21 cellular contexts compared by ENCODE assay signal in genomic region chrX:48998391-48998790, GRCh38. TPM values are rescaled to one million over a fixed set of nuclear protein-coding genes. Genes with fewer than 3 reads are reported as not detected.
DNase-seq lines count a peak whose midpoint lies in the region; ATAC-seq and TF ChIP-seq lines count a peak whose summit lies in the region.
"Had no signal": no experiment of that assay in that cellular context is flagged by ENCODE, and none has a peak within 500 bp of the region (broad histone marks: within the 10 kb centered on the region; RNA-seq: fewer than 3 reads in every experiment).

No MANE protein-coding gene starts in this region.

- H3K36me3 Mint-ChIP-seq in activated CD4-positive, alpha-beta T cell treated with anti-CD3 and anti-CD28 coated beads, Interleukin-2, amount 10 ng/mL, durations not matched to agents 24 days and 14 days (ENCODE audit: low read depth) = peaks cover 56% of the 10 kb centered on the region
- H3K36me3 Mint-ChIP-seq in activated naive CD8-positive, alpha-beta T cell treated with anti-CD3 and anti-CD28 coated beads for 36 hours = peaks cover 40% of the 10 kb centered on the region

- H3F3A ChIP-seq in Loucy (ENCODE audit: low read depth) (no peaks in the 10 kb centered on the region), neural cell (ENCODE audit: insufficient read depth, low read length, poor library complexity, severe bottlenecking) (no peaks in the 10 kb centered on the region)

- no peaks in the 10 kb centered on the region for H3K9me3 Mint-ChIP-seq in activated CD4-positive, alpha-beta T cell treated with anti-CD3 and anti-CD28 coated beads, Interleukin-2, amount 10 ng/mL, durations not matched to agents 24 days and 14 days
- H3K9me3 Mint-ChIP-seq in activated naive CD8-positive, alpha-beta T cell treated with anti-CD3 and anti-CD28 coated beads for 36 hours = no peaks in the 10 kb centered on the region
- H3K9me3 Mint-ChIP-seq: GM23338 had no signal

- H3K79me2 ChIP-seq in Loucy (ENCODE audit: insufficient read depth, low read length) (peaks cover 26% of the 10 kb centered on the region), neural cell (replicated peaks; ENCODE audit: insufficient read depth, low read length) (peaks cover 13% of the 10 kb centered on the region)

- TF ChIP-seq EP300 in neural cell (conservative IDR thresholded peaks at IDR 0.05; ENCODE audit: poor library complexity, severe bottlenecking) = no peak

- H3K9me2 ChIP-seq in Loucy (replicated peaks; ENCODE audit: low read depth, low read length) (no peaks in the 10 kb centered on the region), neural cell (ENCODE audit: insufficient read depth, low read length) (no peaks in the 10 kb centered on the region)

- H3K4me3 Mint-ChIP-seq in activated CD4-positive, alpha-beta T cell treated with anti-CD3 and anti-CD28 coated beads, Interleukin-2, amount 10 ng/mL, durations not matched to agents 24 days and 14 days = peak overlapping the region; percentile 3
- H3K4me3 Mint-ChIP-seq in activated naive CD8-positive, alpha-beta T cell treated with anti-CD3 and anti-CD28 coated beads for 36 hours = no peak overlapping the region
- H3K4me3 Mint-ChIP-seq: activated CD4-positive, alpha-beta T cell treated with anti-CD3 and anti-CD28 coated beads for 36 hours; GM23338 had no signal

- no peak overlapping the region for H3K9ac ChIP-seq in Loucy (ENCODE audit: low read depth, low read length, poor library complexity, severe bottlenecking)
- no peak overlapping the region for H3K9ac ChIP-seq in neural cell (ENCODE audit: low read length)
- H3K9ac ChIP-seq: BLaER1 treated with 17β-estradiol and CSF1 and Interleukin-3, amounts not matched to agents 10 nM and 100 nM had no signal

- H3K4me1 ChIP-seq in Loucy (ENCODE audit: insufficient read depth, low read length, poor library complexity, severe bottlenecking) (peaks cover 2% of the 10 kb centered on the region), vagina (peaks cover 19% of the 10 kb centered on the region)

- no peaks in the 10 kb centered on the region for H3K36me3 ChIP-seq in Loucy (ENCODE audit: insufficient read depth, low read length)
- no peaks in the 10 kb centered on the region for H3K36me3 ChIP-seq in neural cell (ENCODE audit: insufficient read depth, low read length)
- peaks cover 0 to 8% of the 10 kb centered on the region in 2 donors for H3K36me3 ChIP-seq in vagina
- H3K36me3 ChIP-seq: cardiac muscle cell had no signal

- peak; percentile 16; the same call in 1 of the 2 replicates for TF ChIP-seq CTCF in Loucy (conservative IDR thresholded peaks at IDR 0.05; ENCODE audit: low read length)
- TF ChIP-seq CTCF in neural cell (IDR thresholded peaks at IDR 0.05; ENCODE audit: poor library complexity, severe bottlenecking) = no peak
- no peak for TF ChIP-seq CTCF in vagina (IDR thresholded peaks at IDR 0.05)

- H3K9me3 ChIP-seq in Loucy (ENCODE audit: insufficient read depth, low read depth, low read length) = no peaks in the 10 kb centered on the region
- no peaks in the 10 kb centered on the region for H3K9me3 ChIP-seq in neural cell (ENCODE audit: low read length)
- H3K9me3 ChIP-seq in vagina = no peaks in the 10 kb centered on the region
- H3K9me3 ChIP-seq: gastrocnemius medialis, mucosa of descending colon had no signal

- H3K27me3 Mint-ChIP-seq in activated CD4-positive, alpha-beta T cell treated with anti-CD3 and anti-CD28 coated beads, Interleukin-2, amount 10 ng/mL, durations not matched to agents 24 days and 14 days = no peaks in the 10 kb centered on the region
- no peaks in the 10 kb centered on the region for H3K27me3 Mint-ChIP-seq in activated naive CD8-positive, alpha-beta T cell treated with anti-CD3 and anti-CD28 coated beads for 36 hours
- H3K27me3 Mint-ChIP-seq: activated CD4-positive, alpha-beta T cell treated with anti-CD3 and anti-CD28 coated beads for 36 hours had no signal

- ATAC-seq in HG03354 (IDR thresholded peaks at IDR 0.05; ENCODE audit: poor library complexity, severe bottlenecking, unreplicated experiment) = no peak
- ATAC-seq: activated CD4-positive, alpha-beta T cell treated with anti-CD3 and anti-CD28 coated beads for 36 hours; gastrocnemius medialis; GM23338; mucosa of descending colon had no signal

- H3K4me3 ChIP-seq in Loucy (ENCODE audit: low read length, poor library complexity, severe bottlenecking) (no peak overlapping the region), neural cell (ENCODE audit: low read length) (peak overlapping the region; percentile 37), vagina (no peak overlapping the region)
- H3K4me3 ChIP-seq: BLaER1 treated with 17β-estradiol and CSF1 and Interleukin-3, amounts not matched to agents 10 nM and 100 nM; cardiac muscle cell; gastrocnemius medialis; GM23338; mucosa of descending colon; upper lobe of left lung had no signal

- no peak for TF ChIP-seq RAD21 in neural cell (conservative IDR thresholded peaks at IDR 0.05)

- H3K4me2 ChIP-seq in Loucy (ENCODE audit: low read depth, low read length, poor library complexity, severe bottlenecking) = peak overlapping the region; percentile 27
- no peak overlapping the region for H3K4me2 ChIP-seq in neural cell (ENCODE audit: low read length)
- H3K4me2 ChIP-seq: BLaER1 treated with 17β-estradiol and CSF1 and Interleukin-3, amounts not matched to agents 10 nM and 100 nM; GM23338 had no signal

- intact Hi-C loops in activated CD4-positive, alpha-beta T cell treated with anti-CD3 and anti-CD28 coated beads, Interleukin-2, amount 10 ng/mL, durations not matched to agents 24 days and 14 days (cut with micrococcal nuclease) = no loop called here
- intact Hi-C loops in vagina (cut with DNase I) = loop anchor here (10.0 kb wide), 1 partner anchor 1324 kb away; no protein-coding TSS in a partner anchor

- DNase-seq in activated CD4-positive, alpha-beta T cell treated with anti-CD3 and anti-CD28 coated beads, Interleukin-2, amount 10 ng/mL, durations not matched to agents 24 days and 14 days = no peak
- DNase-seq in activated CD4-positive, alpha-beta T cell treated with anti-CD3 and anti-CD28 coated beads for 1 hour = no peak
- DNase-seq in amniotic epithelial cell (ENCODE audit: low read depth) (peak; percentile 19), vagina (ENCODE audit: extremely low spot score in 2 of 2) (no peak)
- DNase-seq in activated naive CD8-positive, alpha-beta T cell treated with anti-CD3 and anti-CD28 coated beads for 36 hours = no peak
- DNase-seq: activated effector memory CD4-positive, alpha-beta T cell treated with anti-CD3 and anti-CD28 coated beads, Interleukin-2, amount 50 U/mL, for 16 hours; gastrocnemius medialis; islet precursor cell; NCI-H1417; NCI-H526; occipital lobe; SW 1271; upper lobe of left lung had no signal

- H3K27ac Mint-ChIP-seq in activated CD4-positive, alpha-beta T cell treated with anti-CD3 and anti-CD28 coated beads, Interleukin-2, amount 10 ng/mL, durations not matched to agents 24 days and 14 days = peak overlapping the region; percentile 16
- H3K27ac Mint-ChIP-seq in activated naive CD8-positive, alpha-beta T cell treated with anti-CD3 and anti-CD28 coated beads for 36 hours = no peak overlapping the region
- H3K27ac Mint-ChIP-seq: activated CD4-positive, alpha-beta T cell treated with anti-CD3 and anti-CD28 coated beads for 36 hours; GM23338 had no signal

- TF ChIP-seq POLR2A in vagina (IDR thresholded peaks at IDR 0.05) = no peak

- H3K27ac ChIP-seq in neural cell (ENCODE audit: low read length) = no peak overlapping the region
- H3K27ac ChIP-seq in vagina = no peak overlapping the region
- H3K27ac ChIP-seq: BLaER1 treated with 17β-estradiol and CSF1 and Interleukin-3, amounts not matched to agents 10 nM and 100 nM; cardiac muscle cell; gastrocnemius medialis; upper lobe of left lung had no signal

- peaks cover 37% of the 10 kb centered on the region for H3K4me1 Mint-ChIP-seq in activated CD4-positive, alpha-beta T cell treated with anti-CD3 and anti-CD28 coated beads, Interleukin-2, amount 10 ng/mL, durations not matched to agents 24 days and 14 days
- H3K4me1 Mint-ChIP-seq in activated naive CD8-positive, alpha-beta T cell treated with anti-CD3 and anti-CD28 coated beads for 36 hours = peaks cover 28% of the 10 kb centered on the region

- H3K27me3 ChIP-seq in Loucy (ENCODE audit: insufficient read depth, low read length, poor library complexity, severe bottlenecking) = no peaks in the 10 kb centered on the region
- H3K27me3 ChIP-seq in neural cell (ENCODE audit: insufficient read depth, low read depth, low read length) = no peaks in the 10 kb centered on the region
- H3K27me3 ChIP-seq in vagina = no peaks in the 10 kb centered on the region
- H3K27me3 ChIP-seq: cardiac muscle cell, gastrocnemius medialis, upper lobe of left lung had no signal

- H2AFZ ChIP-seq in Loucy (ENCODE audit: low read length) = no peak overlapping the region
- no peak overlapping the region for H2AFZ ChIP-seq in neural cell (ENCODE audit: low read depth, low read length)
- H2AFZ ChIP-seq: GM23338 had no signal

- H4K20me1 ChIP-seq in Loucy (ENCODE audit: insufficient read depth, low read length, poor library complexity, severe bottlenecking) = peaks cover 21% of the 10 kb centered on the region
- no peaks in the 10 kb centered on the region for H4K20me1 ChIP-seq in neural cell (ENCODE audit: insufficient read depth)

TF ChIP-seq in neural cell, 6 proteins besides CTCF, POLR2A, EP300 and RAD21 (continues in another document):
- TF ChIP-seq TAF1 (IDR thresholded peaks at IDR 0.05; ENCODE audit: low read depth) = no peak

RNA-seq across cellular contexts. Expression of gene GRIPAP1, which starts 3.7 kb away (rescaled TPM):
- 85.7 and 87.3 TPM in 2 replicates for total RNA-seq in activated CD4-positive, alpha-beta T cell treated with anti-CD3 and anti-CD28 coated beads, Interleukin-2, amount 10 ng/mL, durations not matched to agents 24 days and 14 days
- 134 and 138 TPM in 2 replicates for polyA plus RNA-seq in neural cell
- 60.4 and 62.6 TPM in 2 replicates for polyA minus RNA-seq in neural cell
- 27.5 TPM for total RNA-seq in vagina
- 10 to 100 TPM; 53.7 to 54.3 TPM for total RNA-seq in activated naive CD8-positive, alpha-beta T cell treated with anti-CD3 and anti-CD28 coated beads for 36 hours

RNA-seq across cellular contexts. Expression of gene KCND1, which starts 26.7 kb away (rescaled TPM):
- 2.5 and 3.5 TPM in 2 replicates for total RNA-seq in activated CD4-positive, alpha-beta T cell treated with anti-CD3 and anti-CD28 coated beads, Interleukin-2, amount 10 ng/mL, durations not matched to agents 24 days and 14 days
- polyA plus RNA-seq in neural cell = 3.7 and 4.8 TPM in 2 replicates
- polyA minus RNA-seq in neural cell = 1.2 and 2.7 TPM in 2 replicates
- total RNA-seq in vagina = 2.0 TPM
- 1 to 10 TPM; 1.2 to 1.3 TPM for total RNA-seq in activated naive CD8-positive, alpha-beta T cell treated with anti-CD3 and anti-CD28 coated beads for 36 hours

RNA-seq across cellular contexts. Expression of gene OTUD5, which starts 41.0 kb away (rescaled TPM):
- 76.2 and 76.7 TPM in 2 replicates for total RNA-seq in activated CD4-positive, alpha-beta T cell treated with anti-CD3 and anti-CD28 coated beads, Interleukin-2, amount 10 ng/mL, durations not matched to agents 24 days and 14 days
- 34.3 and 35.9 TPM in 2 replicates for polyA plus RNA-seq in neural cell
- polyA minus RNA-seq in neural cell = 34.8 and 35.0 TPM in 2 replicates
- total RNA-seq in vagina = 44.7 TPM
- 10 to 100 TPM; 57.3 to 59.5 TPM for total RNA-seq in activated naive CD8-positive, alpha-beta T cell treated with anti-CD3 and anti-CD28 coated beads for 36 hours

RNA-seq across cellular contexts. Expression of gene TFE3, which starts 44.8 kb away (rescaled TPM):
- 28.8 and 30.8 TPM in 2 replicates for total RNA-seq in activated CD4-positive, alpha-beta T cell treated with anti-CD3 and anti-CD28 coated beads, Interleukin-2, amount 10 ng/mL, durations not matched to agents 24 days and 14 days
- 8.9 and 17.9 TPM in 2 replicates for polyA plus RNA-seq in neural cell
- 16.2 and 16.8 TPM in 2 replicates for polyA minus RNA-seq in neural cell
- total RNA-seq in vagina = 87.4 TPM
- 10 to 100 TPM; 21.0 to 23.3 TPM for total RNA-seq in activated naive CD8-positive, alpha-beta T cell treated with anti-CD3 and anti-CD28 coated beads for 36 hours
